ENCODE assay signal across 25 cellular contexts in genomic region chr3:48516571-48516970, GRCh38. TPM values are rescaled to one million over a fixed set of nuclear protein-coding genes. Genes with fewer than 3 reads are reported as not detected.
DNase-seq lines count a peak whose midpoint lies in the region; ATAC-seq and TF ChIP-seq lines count a peak whose summit lies in the region.
"Had no signal": no experiment of that assay in that cellular context is flagged by ENCODE, and none has a peak within 500 bp of the region (broad histone marks: within the 10 kb centered on the region; RNA-seq: fewer than 3 reads in every experiment).

No MANE protein-coding gene starts in this region.

- H3K27me3 Mint-ChIP-seq in activated CD4-positive, alpha-beta T cell treated with anti-CD3 and anti-CD28 coated beads, Interleukin-2, amount 10 ng/mL, durations not matched to agents 24 days and 14 days: no peaks in the 10 kb centered on the region
- no peaks in the 10 kb centered on the region for H3K27me3 Mint-ChIP-seq in activated T-helper 1 cell treated with anti-CD3 and anti-CD28 coated beads, Interleukin-12 subunit alpha, Interleukin-12 subunit beta, Interleukin-2, Interleukin-4 antibody, amounts not matched to agents 30 ng/mL and 10 ng/mL and 1 ng/mL, durations not matched to agents 14 hours and 24 hours and 36 hours (ENCODE audit: insufficient read depth)
- H3K27me3 Mint-ChIP-seq: brain had no signal

- no peak for TF ChIP-seq CTCF in DND-41 (IDR thresholded peaks at IDR 0.05; ENCODE audit: borderline replicate concordance, extremely low read depth, low read length, poor library complexity, severe bottlenecking)

- H3K9me3 ChIP-seq in DND-41 (ENCODE audit: insufficient read depth, low read length, severe bottlenecking): no peaks in the 10 kb centered on the region
- H3K9me3 ChIP-seq: HAP-1, sigmoid colon, SJCRH30, upper lobe of left lung had no signal

- no peaks in the 10 kb centered on the region for H3K36me3 ChIP-seq in DND-41 (ENCODE audit: insufficient read depth, low read length)
- H3K36me3 ChIP-seq: HAP-1, sigmoid colon, SJCRH30 had no signal

- peaks cover 24% of the 10 kb centered on the region for H4K20me1 ChIP-seq in DND-41 (ENCODE audit: insufficient read depth, low read length)

- peak; percentile 80 for DNase-seq in activated CD4-positive, alpha-beta T cell treated with anti-CD3 and anti-CD28 coated beads, Interleukin-2, amount 10 ng/mL, durations not matched to agents 24 days and 14 days
- DNase-seq in activated CD4-positive, alpha-beta T cell treated with anti-CD3 and anti-CD28 coated beads for 1 hour: no peak
- peak; percentile 48 for DNase-seq in DND-41
- DNase-seq in activated T-helper 1 cell treated with anti-CD3 and anti-CD28 coated beads, Interleukin-12 subunit alpha, Interleukin-12 subunit beta, Interleukin-2, Interleukin-4 antibody, amounts not matched to agents 30 ng/mL and 10 ng/mL and 1 ng/mL, durations not matched to agents 14 hours and 24 hours and 36 hours (ENCODE audit: low spot score): no peak
- peak; percentile 7 for DNase-seq in iPS-NIHi11 (ENCODE audit: low spot score)
- no peak for DNase-seq in DMS114 treated with DMSO at 0.1 percent for 48 hours (lab: John Stamatoyannopoulos, UW; ENCODE audit: unreplicated experiment)
- no peak for DNase-seq in OCI-M1 (lab: John Stamatoyannopoulos, UW)
- no peak for DNase-seq in NCI-H748 (lab: John Stamatoyannopoulos, UW; ENCODE audit: unreplicated experiment)
- DNase-seq: 8988T; activated CD4-positive, CD25-positive, alpha-beta regulatory T cell; DMS53; MM.1S; NCI-H187; NCI-H2227 treated with DMSO at 0.1 percent for 48 hours; NCI-H82; PC-9; sigmoid colon; SJCRH30; upper lobe of left lung had no signal

- no peak overlapping the region for H3K27ac ChIP-seq in DND-41 (ENCODE audit: low read length)
- H3K27ac ChIP-seq: coronary artery, PC-9, sigmoid colon, SJCRH30, upper lobe of left lung had no signal

- peaks cover 1% of the 10 kb centered on the region for H3K27me3 ChIP-seq in DND-41 (ENCODE audit: insufficient read depth, low read length, poor library complexity)
- H3K27me3 ChIP-seq: sigmoid colon, SJCRH30, upper lobe of left lung had no signal

- peaks cover 13% of the 10 kb centered on the region for H3K4me1 ChIP-seq in DND-41 (ENCODE audit: insufficient read depth, low read length)
- H3K4me1 ChIP-seq: HAP-1, sigmoid colon, SJCRH30, upper lobe of left lung had no signal

- intact Hi-C loops in activated CD4-positive, alpha-beta T cell treated with anti-CD3 and anti-CD28 coated beads, Interleukin-2, amount 10 ng/mL, durations not matched to agents 24 days and 14 days (cut with micrococcal nuclease): no loop called here
- intact Hi-C loops in activated T-helper 1 cell treated with anti-CD3 and anti-CD28 coated beads, Interleukin-12 subunit alpha, Interleukin-12 subunit beta, Interleukin-2, Interleukin-4 antibody, amounts not matched to agents 30 ng/mL and 10 ng/mL and 1 ng/mL, durations not matched to agents 14 hours and 24 hours and 36 hours (cut with micrococcal nuclease): no loop called here

- H3K9me3 Mint-ChIP-seq in activated CD4-positive, alpha-beta T cell treated with anti-CD3 and anti-CD28 coated beads, Interleukin-2, amount 10 ng/mL, durations not matched to agents 24 days and 14 days: no peaks in the 10 kb centered on the region
- H3K9me3 Mint-ChIP-seq in activated T-helper 1 cell treated with anti-CD3 and anti-CD28 coated beads, Interleukin-12 subunit alpha, Interleukin-12 subunit beta, Interleukin-2, Interleukin-4 antibody, amounts not matched to agents 30 ng/mL and 10 ng/mL and 1 ng/mL, durations not matched to agents 14 hours and 24 hours and 36 hours: no peaks in the 10 kb centered on the region
- H3K9me3 Mint-ChIP-seq: brain, IgD-negative memory B cell had no signal

- no peak overlapping the region for H3K9ac ChIP-seq in DND-41 (ENCODE audit: low read depth, low read length)

- H3K4me1 Mint-ChIP-seq in activated CD4-positive, alpha-beta T cell treated with anti-CD3 and anti-CD28 coated beads, Interleukin-2, amount 10 ng/mL, durations not matched to agents 24 days and 14 days: peaks cover 57% of the 10 kb centered on the region
- peaks cover 64% of the 10 kb centered on the region for H3K4me1 Mint-ChIP-seq in activated T-helper 1 cell treated with anti-CD3 and anti-CD28 coated beads, Interleukin-12 subunit alpha, Interleukin-12 subunit beta, Interleukin-2, Interleukin-4 antibody, amounts not matched to agents 30 ng/mL and 10 ng/mL and 1 ng/mL, durations not matched to agents 14 hours and 24 hours and 36 hours (ENCODE audit: low read depth)
- H3K4me1 Mint-ChIP-seq: brain had no signal

- peaks cover 21% of the 10 kb centered on the region for H3K36me3 Mint-ChIP-seq in activated CD4-positive, alpha-beta T cell treated with anti-CD3 and anti-CD28 coated beads, Interleukin-2, amount 10 ng/mL, durations not matched to agents 24 days and 14 days (ENCODE audit: low read depth)
- no peaks in the 10 kb centered on the region for H3K36me3 Mint-ChIP-seq in activated T-helper 1 cell treated with anti-CD3 and anti-CD28 coated beads, Interleukin-12 subunit alpha, Interleukin-12 subunit beta, Interleukin-2, Interleukin-4 antibody, amounts not matched to agents 30 ng/mL and 10 ng/mL and 1 ng/mL, durations not matched to agents 14 hours and 24 hours and 36 hours (ENCODE audit: low read depth)
- H3K36me3 Mint-ChIP-seq: IgD-negative memory B cell had no signal

- ATAC-seq in DND-41 (ENCODE audit: insufficient read depth, low read depth): peak; percentile 29; the same call in 2 of the 3 replicates

- H2AFZ ChIP-seq in DND-41 (ENCODE audit: low read depth, low read length): no peak overlapping the region
- H2AFZ ChIP-seq: PC-9 had no signal

- peak overlapping the region; percentile 25 for H3K4me3 Mint-ChIP-seq in activated CD4-positive, alpha-beta T cell treated with anti-CD3 and anti-CD28 coated beads, Interleukin-2, amount 10 ng/mL, durations not matched to agents 24 days and 14 days
- H3K4me3 Mint-ChIP-seq in activated T-helper 1 cell treated with anti-CD3 and anti-CD28 coated beads, Interleukin-12 subunit alpha, Interleukin-12 subunit beta, Interleukin-2, Interleukin-4 antibody, amounts not matched to agents 30 ng/mL and 10 ng/mL and 1 ng/mL, durations not matched to agents 14 hours and 24 hours and 36 hours: peak overlapping the region; percentile 42
- H3K4me3 Mint-ChIP-seq: B cell, brain, IgD-negative memory B cell had no signal

- no peak overlapping the region for H3K4me3 ChIP-seq in DND-41 (ENCODE audit: low read depth in 1 of 2, low read length in 2 of 2)
- H3K4me3 ChIP-seq: coronary artery, HAP-1, PC-9, sigmoid colon, SJCRH30, upper lobe of left lung had no signal

- H3K4me2 ChIP-seq in DND-41 (ENCODE audit: insufficient read depth, low read length): no peak overlapping the region
- H3K4me2 ChIP-seq: PC-9 had no signal

- H3K27ac Mint-ChIP-seq in activated CD4-positive, alpha-beta T cell treated with anti-CD3 and anti-CD28 coated beads, Interleukin-2, amount 10 ng/mL, durations not matched to agents 24 days and 14 days: no peak overlapping the region
- no peak overlapping the region for H3K27ac Mint-ChIP-seq in activated T-helper 1 cell treated with anti-CD3 and anti-CD28 coated beads, Interleukin-12 subunit alpha, Interleukin-12 subunit beta, Interleukin-2, Interleukin-4 antibody, amounts not matched to agents 30 ng/mL and 10 ng/mL and 1 ng/mL, durations not matched to agents 14 hours and 24 hours and 36 hours
- H3K27ac Mint-ChIP-seq: B cell, brain, IgD-negative memory B cell had no signal

- no peaks in the 10 kb centered on the region for H3K79me2 ChIP-seq in DND-41 (ENCODE audit: insufficient read depth, low read length)

RNA-seq across cellular contexts. Expression of gene SHISA5, which starts 12.6 kb away (rescaled TPM):
- total RNA-seq in activated CD4-positive, alpha-beta T cell treated with anti-CD3 and anti-CD28 coated beads, Interleukin-2, amount 10 ng/mL, durations not matched to agents 24 days and 14 days: 79.1 and 84.9 TPM in 2 replicates
- 90.1 and 92.5 TPM in 2 replicates for total RNA-seq in activated T-helper 1 cell treated with anti-CD3 and anti-CD28 coated beads, Interleukin-12 subunit alpha, Interleukin-12 subunit beta, Interleukin-2, Interleukin-4 antibody, amounts not matched to agents 30 ng/mL and 10 ng/mL and 1 ng/mL, durations not matched to agents 14 hours and 24 hours and 36 hours

RNA-seq across cellular contexts. Expression of gene PFKFB4, which starts 40.0 kb away (rescaled TPM):
- total RNA-seq in activated CD4-positive, alpha-beta T cell treated with anti-CD3 and anti-CD28 coated beads, Interleukin-2, amount 10 ng/mL, durations not matched to agents 24 days and 14 days: 38.2 and 44.0 TPM in 2 replicates
- 11.7 and 15.5 TPM in 2 replicates for total RNA-seq in activated T-helper 1 cell treated with anti-CD3 and anti-CD28 coated beads, Interleukin-12 subunit alpha, Interleukin-12 subunit beta, Interleukin-2, Interleukin-4 antibody, amounts not matched to agents 30 ng/mL and 10 ng/mL and 1 ng/mL, durations not matched to agents 14 hours and 24 hours and 36 hours

RNA-seq across cellular contexts. Expression of gene UCN2, which starts 47.0 kb away (rescaled TPM):
- total RNA-seq in activated CD4-positive, alpha-beta T cell treated with anti-CD3 and anti-CD28 coated beads, Interleukin-2, amount 10 ng/mL, durations not matched to agents 24 days and 14 days: not detected in 2 replicates
- 0.21 TPM in 1 of 2 replicates, not detected in the other for total RNA-seq in activated T-helper 1 cell treated with anti-CD3 and anti-CD28 coated beads, Interleukin-12 subunit alpha, Interleukin-12 subunit beta, Interleukin-2, Interleukin-4 antibody, amounts not matched to agents 30 ng/mL and 10 ng/mL and 1 ng/mL, durations not matched to agents 14 hours and 24 hours and 36 hours
- total RNA-seq: B cell, lung microvascular endothelial cell, sigmoid colon, upper lobe of left lung had no signal

Comparison
In these comparisons a context has a peak if more than half of its experiments do, and no peak if none do; other contexts are left out.
1. DNase-seq: peak in activated CD4-positive, alpha-beta T cell treated with anti-CD3 and anti-CD28 coated beads, Interleukin-2, amount 10 ng/mL, durations not matched to agents 24 days and 14 days (single experiment), DND-41 (single experiment) and iPS-NIHi11 (single experiment); none in activated CD4-positive, alpha-beta T cell treated with anti-CD3 and anti-CD28 coated beads for 1 hour (single experiment), activated T-helper 1 cell treated with anti-CD3 and anti-CD28 coated beads, Interleukin-12 subunit alpha, Interleukin-12 subunit beta, Interleukin-2, Interleukin-4 antibody, amounts not matched to agents 30 ng/mL and 10 ng/mL and 1 ng/mL, durations not matched to agents 14 hours and 24 hours and 36 hours (single experiment), DMS114 treated with DMSO at 0.1 percent for 48 hours (single experiment), OCI-M1 (single experiment) and NCI-H748 (single experiment).